In genomic region chr22:45863981-45864751, GRCh38 we compare ENCODE assay signal across 8 cellular contexts.
DNase-seq lines count a peak whose midpoint lies in the region; ATAC-seq, FAIRE-seq and TF ChIP-seq lines count a peak whose summit lies in the region.

No MANE protein-coding gene starts in this region.

- H3K18ac ChIP-seq in IMR-90 (ENCODE audit: low read depth, low read length) = no peak overlapping the region

- intact Hi-C loops in IMR-90 (cut with micrococcal nuclease) (loop anchor here (2.0 kb wide), 1 partner anchor 221 kb away; no protein-coding TSS in a partner anchor), Panc1 (cut with micrococcal nuclease; ENCODE audit: unreplicated experiment) (loop anchor here (10.0 kb wide), 1 partner anchor 61 kb away; no protein-coding TSS in a partner anchor), pancreas (cut with DNase I) (loop anchor here in 1 of 3 donors (10.0 kb wide), 1 partner anchor 219 kb away; no protein-coding TSS in a partner anchor), tibial artery (cut with DNase I; ENCODE audit: low total_unique reads) (no loop called here)

- no peak overlapping the region for H3K4me3 ChIP-seq in IMR-90 (ENCODE audit: insufficient read depth, low read depth, low read length)
- H3K4me3 ChIP-seq in Panc1 (ENCODE audit: low read depth in 2 of 2, low read length in 2 of 2) = no peak overlapping the region
- no peak overlapping the region for H3K4me3 ChIP-seq in pancreas
- H3K4me3 ChIP-seq in tibial artery = no peak overlapping the region

- no peak overlapping the region for H4K91ac ChIP-seq in IMR-90 (ENCODE audit: insufficient read depth, low read depth, low read length)

- peak; percentile 30 for DNase-seq in CMK (ENCODE audit: low read depth)
- DNase-seq in IMR-90 = peak; percentile 63
- DNase-seq in Panc1 (ENCODE audit: low read depth, low spot score) = peak; percentile 43
- peak; percentile 51 for DNase-seq in activated T-helper 1 cell treated with Interleukin-2 at 50 U/mL for 16 hours (ENCODE audit: low read depth)
- DNase-seq in foreskin keratinocyte = peak; percentile 40 to 43
- DNase-seq in pancreas = peak in 4 of 6 donors; percentile 27 to 90 (median 62)
- DNase-seq in tibial artery = peak; percentile 65 to 74

- no peak overlapping the region for H3K27ac ChIP-seq in IMR-90 (ENCODE audit: insufficient read depth, low read length)
- no peak overlapping the region for H3K27ac ChIP-seq in Panc1 (ENCODE audit: low read length)
- no peak overlapping the region for H3K27ac ChIP-seq in foreskin keratinocyte
- H3K27ac ChIP-seq in pancreas = no peak overlapping the region
- H3K27ac ChIP-seq in tibial artery = no peak overlapping the region

- peak overlapping the region; percentile 51 for H2AFZ ChIP-seq in IMR-90 (replicated peaks; ENCODE audit: low read length, poor library complexity)

- no peak overlapping the region for H4K8ac ChIP-seq in IMR-90 (ENCODE audit: low read depth in 2 of 2, low read length in 2 of 2)

- dilution Hi-C loops in IMR-90 (cut with HindIII; ENCODE audit: low sequenced_read_pairs, unreplicated experiment) = no loop called here

- H2BK120ac ChIP-seq in IMR-90 (ENCODE audit: low read depth, low read length) = no peak overlapping the region

- H3K23ac ChIP-seq in IMR-90 (ENCODE audit: low read depth, low read length) = no peak overlapping the region

- H3K56ac ChIP-seq in IMR-90 (ENCODE audit: extremely low read depth, insufficient read depth, low read length) = no peak overlapping the region

- no peak for TF ChIP-seq POLR2A in IMR-90 (IDR thresholded peaks at IDR 0.05; ENCODE audit: low read depth, low read length)

- BruUV-seq in IMR-90 (replicated peaks; lab: Mats Ljungman, UMichigan) (no TSS peak), Panc1 (replicated peaks; lab: Mats Ljungman, UMichigan) (no TSS peak)

- H2BK15ac ChIP-seq in IMR-90 (ENCODE audit: low read depth, low read length) = no peak overlapping the region

- H3K36me3 ChIP-seq in IMR-90 (ENCODE audit: control insufficient read depth, insufficient read depth, low read length) = no peaks in the 10 kb centered on the region
- no peaks in the 10 kb centered on the region for H3K36me3 ChIP-seq in Panc1 (ENCODE audit: control insufficient read depth, insufficient read depth, low read length)
- no peaks in the 10 kb centered on the region for H3K36me3 ChIP-seq in pancreas
- peaks cover 0 to 14% (median 14%) of the 10 kb centered on the region in 3 donors for H3K36me3 ChIP-seq in tibial artery

- no peak overlapping the region for H3K14ac ChIP-seq in IMR-90 (replicated peaks; ENCODE audit: low read depth, low read length)

- peak; percentile 62 for ATAC-seq in IMR-90 (ENCODE audit: low read depth)
- ATAC-seq in Panc1 = peak; percentile 77
- ATAC-seq in foreskin keratinocyte = peak; percentile 67
- peak in 3 of 4 donors; percentile 50 to 78 (median 70) for ATAC-seq in pancreas
- no peak for ATAC-seq in HG03354 (IDR thresholded peaks at IDR 0.05; ENCODE audit: poor library complexity, severe bottlenecking, unreplicated experiment)

- H4K5ac ChIP-seq in IMR-90 (ENCODE audit: low read depth, low read length) = no peak overlapping the region

- H3K4me1 ChIP-seq in IMR-90 (ENCODE audit: control insufficient read depth, insufficient read depth, low read length) = no peaks in the 10 kb centered on the region; the same call in 1 of the 2 replicates
- 0 out of 2 replicates have a peak, but pooled peaks cover 3% of the 10 kb centered on the region for H3K4me1 ChIP-seq in Panc1 (ENCODE audit: control insufficient read depth, insufficient read depth, low read length)
- peaks cover 8% of the 10 kb centered on the region for H3K4me1 ChIP-seq in foreskin keratinocyte
- no peaks in the 10 kb centered on the region for H3K4me1 ChIP-seq in pancreas
- H3K4me1 ChIP-seq in tibial artery = peaks cover 0 to 29% (median 18%) of the 10 kb centered on the region in 4 donors

- no peak for FAIRE-seq in pancreas (lab: Jason Lieb, UNC)

- H3K9ac ChIP-seq in IMR-90 (ENCODE audit: low read depth, low read length) = no peak overlapping the region

- H3K27me3 ChIP-seq in IMR-90 (ENCODE audit: control insufficient read depth, insufficient read depth, low read length) (peaks cover 32% of the 10 kb centered on the region), Panc1 (ENCODE audit: control insufficient read depth, insufficient read depth, low read length) (no peaks in the 10 kb centered on the region), foreskin keratinocyte (peaks cover 36% of the 10 kb centered on the region), pancreas (no peaks in the 10 kb centered on the region), tibial artery (peaks cover 0 to 33% of the 10 kb centered on the region in 2 donors)

- CTCF ChIA-PET in IMR-90 (lab: Yijun Ruan, JAX) = interaction anchor here (0.6 to 2.1 kb wide), 8 partner anchors 10 to 314 kb away, joined by 3 to 6 read pairs (median 4); no protein-coding TSS in a partner anchor
- CTCF ChIA-PET in Panc1 (lab: Charles Lee) = interaction anchor here (0.7 to 1.1 kb wide), 3 partner anchors 13 to 105 kb away, joined by 3 to 7 read pairs (median 4); no protein-coding TSS in a partner anchor

- TF ChIP-seq CTCF in IMR-90 (conservative IDR thresholded peaks at IDR 0.05; ENCODE audit: low read depth, low read length) (peak; percentile 76), Panc1 (IDR thresholded peaks at IDR 0.05) (peak; percentile 90), foreskin keratinocyte (conservative IDR thresholded peaks at IDR 0.05) (peak; percentile 85), pancreas (IDR thresholded peaks at IDR 0.05) (peak; percentile 82 to 95 (median 86)), tibial artery (IDR thresholded peaks at IDR 0.05) (peak; percentile 57 to 75)

- no peak overlapping the region for H3K4ac ChIP-seq in IMR-90 (ENCODE audit: low read depth, low read length)

- peaks cover 20% of the 10 kb centered on the region for H4K20me1 ChIP-seq in IMR-90 (ENCODE audit: insufficient read depth, low read length)

- H2BK5ac ChIP-seq in IMR-90 (ENCODE audit: low read depth, low read length, poor library complexity, severe bottlenecking) = no peak overlapping the region

- 0 out of 2 replicates have a peak overlapping the region, but pooled peaks have one; percentile 10 for H2AK5ac ChIP-seq in IMR-90 (ENCODE audit: low read depth, low read length)

- no peaks in the 10 kb centered on the region for H3K9me1 ChIP-seq in IMR-90 (ENCODE audit: insufficient read depth, low read length)

- no peak overlapping the region for H2BK20ac ChIP-seq in IMR-90 (ENCODE audit: low read depth, low read length)

- in situ Hi-C loops in IMR-90 (cut with MboI; ENCODE audit: low sequenced_read_pairs) = loop anchor here (10.0 kb wide), 1 partner anchor 219 kb away; no protein-coding TSS in a partner anchor
- in situ Hi-C loops in Panc1 (cut with HindIII; ENCODE audit: low pct_unique_long_range_greater_than_20kb, low sequenced_read_pairs) = no loop called here

- H3K4me2 ChIP-seq in IMR-90 (ENCODE audit: low read depth, low read length) = no peak overlapping the region

- no CpG with 5 or more reads among the region's 19 CpGs for WGBS in IMR-90 (ENCODE audit: extremely low coverage in 2 of 2, insufficient read length in 1 of 2), 2 experiments
- WGBS in pancreas, 2 donors = 37 to 38% methylated on average over 19 of the region's 19 CpGs

- H2AK9ac ChIP-seq in IMR-90 (replicated peaks; ENCODE audit: low read depth, low read length, poor library complexity) = peak overlapping the region; percentile 67

- TF ChIP-seq RAD21 in IMR-90 (IDR thresholded peaks at IDR 0.05; ENCODE audit: low read length) = peak; percentile 63

- POLR2A ChIA-PET in IMR-90 (lab: Charles Lee; ENCODE audit: unreplicated experiment) (interaction anchor here (0.6 kb wide), 1 partner anchor 16 kb away, joined by 3 read pairs; no protein-coding TSS in a partner anchor), Panc1 (lab: Charles Lee) (no interaction called here)

- H3K79me1 ChIP-seq in IMR-90 (ENCODE audit: low read depth in 1 of 2, low read length in 2 of 2) = no peaks in the 10 kb centered on the region

- H3K9me3 ChIP-seq in IMR-90 (ENCODE audit: control insufficient read depth, insufficient read depth, low read length) (no peaks in the 10 kb centered on the region), Panc1 (ENCODE audit: control insufficient read depth, insufficient read depth, low read depth, low read length) (no peaks in the 10 kb centered on the region), pancreas (no peaks in the 10 kb centered on the region), tibial artery (peaks cover 0 to 7% (median 0%) of the 10 kb centered on the region in 3 donors)

TF ChIP-seq in IMR-90, 13 proteins besides CTCF, POLR2A, EP300 and RAD21:
- TF ChIP-seq CHD1 (IDR thresholded peaks at IDR 0.05; ENCODE audit: low read depth, low read length) (no peak), SMC3 (IDR thresholded peaks at IDR 0.05; ENCODE audit: low read depth, low read length) (peak; percentile 80)
TF ChIP-seq in IMR-90: peak in this region for 1.
